23 cellular contexts compared by ENCODE assay signal in the genomic region with DNA sequence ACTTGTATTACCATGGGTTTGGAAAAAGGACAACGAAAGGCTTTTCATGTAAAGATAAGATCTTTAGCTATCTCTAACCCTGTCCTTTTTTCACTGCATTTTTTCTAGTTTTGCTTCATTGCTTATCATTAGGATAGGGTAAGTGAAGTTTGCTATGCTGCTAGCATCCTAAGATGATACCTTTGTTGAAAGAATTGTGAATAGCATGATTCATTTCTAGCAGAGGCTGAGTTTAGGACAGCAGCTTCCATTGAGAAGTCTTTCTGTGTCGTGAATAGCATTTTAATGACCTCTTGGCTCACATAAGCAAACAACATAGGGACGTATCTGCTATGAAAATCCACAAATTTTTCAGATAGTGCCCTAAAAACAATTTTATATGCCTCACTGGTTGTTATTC.
"Had no signal": no experiment of that assay in that cellular context is flagged by ENCODE, and none has a peak within 500 bp of the region (broad histone marks: within the 10 kb centered on the region; RNA-seq: fewer than 3 reads in every experiment).

No MANE protein-coding gene starts in this region.

- DNase-seq: activated CD4-positive, alpha-beta T cell treated with anti-CD3 and anti-CD28 coated beads, Interleukin-2, amount 10 ng/mL, durations not matched to agents 24 days and 14 days; activated CD8-positive, alpha-beta T cell treated with anti-CD3 and anti-CD28 coated beads for 36 hours; activated naive CD4-positive, alpha-beta T cell treated with Interleukin-2 at 50 U/mL for 16 hours; activated naive CD8-positive, alpha-beta T cell treated with anti-CD3 and anti-CD28 coated beads, Interleukin-2, amount 10 ng/mL, durations not matched to agents 7 days and 5 days; activated T-cell treated with anti-CD3 and anti-CD28 coated beads, Interleukin-2, amount 50 U/mL, for 24 hours; amygdala; body of pancreas; erythroblast; heart right ventricle; kidney glomerular epithelial cell; left ventricle myocardium inferior; mammary epithelial cell; naive thymus-derived CD4-positive, alpha-beta T cell; psoas muscle; stimulated activated CD4-positive, alpha-beta T cell treated with anti-CD3 and anti-CD28 coated beads, Interleukin-4, amount 100 ng/mL, for 24 hours; stomach; upper lobe of left lung had no signal

- H3K9me3 ChIP-seq: body of pancreas, gastroesophageal sphincter, heart right ventricle, left ventricle myocardium inferior, psoas muscle, stomach, thoracic aorta, upper lobe of left lung had no signal

- H3K27ac ChIP-seq: body of pancreas, gastroesophageal sphincter, heart right ventricle, left ventricle myocardium inferior, neural progenitor cell, psoas muscle, stomach, thoracic aorta, upper lobe of left lung had no signal

- H3K27me3 ChIP-seq: body of pancreas, gastroesophageal sphincter, heart right ventricle, neural progenitor cell, stomach, upper lobe of left lung had no signal

- H3K4me3 ChIP-seq: body of pancreas, gastroesophageal sphincter, heart right ventricle, left ventricle myocardium inferior, neural progenitor cell, psoas muscle, smooth muscle cell, stomach, thoracic aorta, upper lobe of left lung had no signal

- ATAC-seq: activated CD8-positive, alpha-beta T cell treated with anti-CD3 and anti-CD28 coated beads for 36 hours; body of pancreas; gastroesophageal sphincter; heart right ventricle; naive thymus-derived CD4-positive, alpha-beta T cell; psoas muscle; sciatic nerve; stimulated activated effector memory CD8-positive, alpha-beta T cell treated with anti-CD3 and anti-CD28 coated beads, Interleukin-12 subunit alpha, Interleukin-12 subunit beta, amount 100 ng/mL, for 72 hours had no signal
